Comparison of ENCODE assay signal across 8 cellular contexts in the genomic region with DNA sequence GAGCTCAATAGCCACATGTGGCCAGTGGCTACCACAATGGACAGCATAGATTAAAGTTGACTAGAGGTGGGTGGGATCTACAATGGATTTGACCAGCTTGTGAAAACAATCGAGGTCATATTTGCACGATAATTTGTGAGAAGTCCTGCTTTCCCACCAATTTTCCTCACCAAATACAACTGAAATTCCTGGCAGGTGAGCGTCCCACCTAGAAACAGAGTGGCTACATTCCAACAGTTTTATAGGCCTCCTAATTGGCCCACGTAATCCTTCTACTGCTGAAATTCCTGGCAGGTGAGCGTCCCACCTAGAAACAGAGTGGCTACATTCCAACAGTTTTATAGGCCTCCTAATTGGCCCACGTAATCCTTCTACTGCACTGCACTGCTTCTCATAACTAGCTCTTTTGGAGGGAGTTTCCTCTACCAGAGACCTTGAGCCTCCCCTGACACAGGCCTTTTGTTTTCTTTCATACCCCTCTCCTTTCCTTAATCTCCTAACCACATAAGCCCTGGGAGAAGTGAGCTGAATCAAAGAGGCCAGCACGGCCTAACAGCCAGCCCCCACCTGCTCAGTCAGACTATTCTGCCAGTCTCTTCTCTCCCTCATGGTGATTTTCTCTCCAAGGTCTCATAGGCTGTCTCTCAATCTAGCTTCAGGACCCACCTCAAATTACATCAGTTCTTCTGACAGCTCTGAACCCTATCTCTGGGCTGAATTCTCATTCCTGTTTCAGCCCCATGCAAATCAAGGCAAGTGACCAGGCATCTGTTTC.
DNase-seq lines count a peak whose midpoint lies in the region; ATAC-seq and TF ChIP-seq lines count a peak whose summit lies in the region.

No MANE protein-coding gene starts in this region.

- H3K9me3 Mint-ChIP-seq in immature natural killer cell, result no peaks in the 10 kb centered on the region

- H3K27ac ChIP-seq in Panc1 (ENCODE audit: low read length), result peak overlapping the region; percentile 73

- DNase-seq in Panc1 (ENCODE audit: low read depth, low spot score) (no peak), retinal pigment epithelial cell (ENCODE audit: low read depth) (peak; percentile 82), SIG-M5 (lab: John Stamatoyannopoulos, UW) (no peak), immature natural killer cell (no peak), midbrain (lab: John Stamatoyannopoulos, UW) (no peak), hippocampal formation (lab: John Stamatoyannopoulos, UW) (no peak)

- CTCF ChIA-PET in Panc1 (lab: Charles Lee), result interaction anchor here (1.5 kb wide), 1 partner anchor 12 kb away, joined by 4 read pairs; no protein-coding TSS in a partner anchor

- ATAC-seq in GM19023 (IDR thresholded peaks at IDR 0.05; ENCODE audit: unreplicated experiment) (peak; percentile 41), HG02884 (IDR thresholded peaks at IDR 0.05; ENCODE audit: unreplicated experiment) (peak; percentile 58), Panc1 (peak; percentile 89)

- BruUV-seq in Panc1 (replicated peaks; lab: Mats Ljungman, UMichigan), result no TSS peak

- no peak overlapping the region for H3K27ac Mint-ChIP-seq in immature natural killer cell

- peaks cover 7% of the 10 kb centered on the region for H3K4me1 ChIP-seq in Panc1 (ENCODE audit: control insufficient read depth, insufficient read depth, low read length)

- intact Hi-C loops in Panc1 (cut with micrococcal nuclease; ENCODE audit: unreplicated experiment), result no loop called here

- H3K27me3 ChIP-seq in Panc1 (ENCODE audit: control insufficient read depth, insufficient read depth, low read length), result no peaks in the 10 kb centered on the region

- TF ChIP-seq CTCF in Panc1 (IDR thresholded peaks at IDR 0.05) (no peak), retinal pigment epithelial cell (conservative IDR thresholded peaks at IDR 0.05; ENCODE audit: low read depth, low read length) (no peak)

- H3K36me3 ChIP-seq in Panc1 (ENCODE audit: control insufficient read depth, insufficient read depth, low read length), result no peaks in the 10 kb centered on the region

- H3K9me3 ChIP-seq in Panc1 (ENCODE audit: control insufficient read depth, insufficient read depth, low read depth, low read length), result no peaks in the 10 kb centered on the region

- in situ Hi-C loops in Panc1 (cut with HindIII; ENCODE audit: low pct_unique_long_range_greater_than_20kb, low sequenced_read_pairs), result no loop called here

- no peak overlapping the region for H3K4me3 Mint-ChIP-seq in immature natural killer cell

- POLR2A ChIA-PET in Panc1 (lab: Charles Lee), result no interaction called here

- H3K4me3 ChIP-seq in Panc1 (ENCODE audit: low read depth in 2 of 2, low read length in 2 of 2), result no peak overlapping the region
- no peak overlapping the region for H3K4me3 ChIP-seq in retinal pigment epithelial cell (ENCODE audit: low read length)

- peaks cover 0 to 2% (median 0%) of the 10 kb centered on the region in 3 donors for H3K27me3 Mint-ChIP-seq in immature natural killer cell (ENCODE audit: low read depth in 3 of 3)

- no peaks in the 10 kb centered on the region for H3K4me1 Mint-ChIP-seq in immature natural killer cell

- no peaks in the 10 kb centered on the region for H3K36me3 Mint-ChIP-seq in immature natural killer cell
